In the genomic region with DNA sequence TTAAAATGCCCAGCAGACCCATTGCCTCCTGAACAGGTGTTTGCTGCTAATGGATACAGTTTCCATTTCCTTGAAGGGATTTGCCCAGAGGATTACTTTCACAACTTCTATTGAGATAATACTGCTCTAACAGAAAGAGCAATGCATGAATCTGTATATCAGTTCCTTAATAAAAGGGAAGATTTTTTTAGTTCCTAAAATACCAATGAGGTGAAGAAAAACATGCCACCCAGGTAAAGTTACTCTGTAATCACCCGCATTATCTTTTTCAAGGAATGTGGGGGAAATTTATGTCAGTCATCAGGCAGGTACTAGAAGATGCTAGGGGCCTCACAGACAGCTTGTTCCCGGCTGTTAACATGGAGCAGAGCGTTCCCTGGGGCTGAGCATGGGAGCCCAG, we compare ENCODE assay signal across 18 cellular contexts. TPM values are rescaled to one million over a fixed set of nuclear protein-coding genes. Genes with fewer than 3 reads are reported as not detected.
"Had no signal": no experiment of that assay in that cellular context is flagged by ENCODE, and none has a peak within 500 bp of the region (broad histone marks: within the 10 kb centered on the region; RNA-seq: fewer than 3 reads in every experiment).

No MANE protein-coding gene starts in this region.

- H3K9me3 Mint-ChIP-seq: activated T-cell treated with anti-CD3 and anti-CD28 coated beads, Interleukin-2, amount 50 U/mL, for 24 hours; dendritic cell treated with granulocyte-macrophage colony-stimulating factor and Interleukin-4, amounts not matched to agents 40 ng/mL and 50 ng/mL, for 4 days; stimulated activated memory B cell treated with anti-CD40 and anti-IgM and Interleukin-4, amounts not matched to agents 10 μg/mL and 1 μg/mL and 100 μg/mL, for 72 hours had no signal

- ATAC-seq: activated CD8-positive, alpha-beta memory T cell treated with anti-CD3 and anti-CD28 coated beads, Interleukin-2, amount 10 ng/mL, durations not matched to agents 7 days and 5 days; effector memory CD8-positive, alpha-beta T cell; stimulated activated memory B cell treated with anti-CD40 and anti-IgM and Interleukin-4, amounts not matched to agents 10 μg/mL and 1 μg/mL and 100 μg/mL, for 72 hours had no signal

- H3K27me3 ChIP-seq: brain microvascular endothelial cell, transverse colon had no signal

- H3K36me3 Mint-ChIP-seq: activated CD8-positive, alpha-beta memory T cell treated with anti-CD3 and anti-CD28 coated beads, Interleukin-2, amount 10 ng/mL, durations not matched to agents 7 days and 5 days; stimulated activated memory B cell treated with anti-CD40 and anti-IgM and Interleukin-4, amounts not matched to agents 10 μg/mL and 1 μg/mL and 100 μg/mL, for 72 hours had no signal

- H3K4me3 ChIP-seq: lower lobe of right lung, mucosa of descending colon, transverse colon had no signal

- H3K27ac Mint-ChIP-seq: activated CD8-positive, alpha-beta memory T cell treated with anti-CD3 and anti-CD28 coated beads, Interleukin-2, amount 10 ng/mL, durations not matched to agents 7 days and 5 days; activated naive CD4-positive, alpha-beta T cell treated with anti-CD3 and anti-CD28 coated beads, Interleukin-2, amount 50 U/mL, for 72 hours; activated T-cell treated with anti-CD3 and anti-CD28 coated beads, Interleukin-2, amount 50 U/mL, for 24 hours; dendritic cell treated with granulocyte-macrophage colony-stimulating factor and Interleukin-4, amounts not matched to agents 40 ng/mL and 50 ng/mL, for 4 days; effector memory CD8-positive, alpha-beta T cell; stimulated activated memory B cell treated with anti-CD40 and anti-IgM and Interleukin-4, amounts not matched to agents 10 μg/mL and 1 μg/mL and 100 μg/mL, for 72 hours had no signal

- DNase-seq: activated CD4-positive, alpha-beta T cell treated with anti-CD3 and anti-CD28 coated beads, Interleukin-2, amount 50 U/mL, for 4 hours; activated CD4-positive, CD25-positive, alpha-beta regulatory T cell treated with anti-CD3 and anti-CD28 coated beads, Interleukin-2, amount 50 U/mL, for 72 hours; activated CD8-positive, alpha-beta memory T cell treated with anti-CD3 and anti-CD28 coated beads, Interleukin-2, amount 10 ng/mL, durations not matched to agents 7 days and 5 days; activated effector memory CD4-positive, alpha-beta T cell treated with Interleukin-2 at 50 U/mL for 16 hours; activated T-cell treated with anti-CD3 and anti-CD28 coated beads, Interleukin-2, amount 50 U/mL, for 24 hours; effector memory CD8-positive, alpha-beta T cell; hippocampal formation; lower lobe of right lung; mucosa of descending colon; stimulated activated CD4-positive, alpha-beta T cell treated with anti-CD3 and anti-CD28 coated beads, Interleukin-1b, Interleukin-23, amount 100 ng/mL, for 48 hours; SW 1271; T-helper 9 cell; transverse colon had no signal

- H3K4me1 Mint-ChIP-seq: stimulated activated memory B cell treated with anti-CD40 and anti-IgM and Interleukin-4, amounts not matched to agents 10 μg/mL and 1 μg/mL and 100 μg/mL, for 72 hours had no signal

- H3K4me3 Mint-ChIP-seq: activated CD8-positive, alpha-beta memory T cell treated with anti-CD3 and anti-CD28 coated beads, Interleukin-2, amount 10 ng/mL, durations not matched to agents 7 days and 5 days; activated T-cell treated with anti-CD3 and anti-CD28 coated beads, Interleukin-2, amount 50 U/mL, for 24 hours; dendritic cell treated with granulocyte-macrophage colony-stimulating factor and Interleukin-4, amounts not matched to agents 40 ng/mL and 50 ng/mL, for 4 days; effector memory CD8-positive, alpha-beta T cell; stimulated activated memory B cell treated with anti-CD40 and anti-IgM and Interleukin-4, amounts not matched to agents 10 μg/mL and 1 μg/mL and 100 μg/mL, for 72 hours had no signal

- H3K9me3 ChIP-seq: lower lobe of right lung, mucosa of descending colon, transverse colon had no signal

- H3K36me3 ChIP-seq: brain microvascular endothelial cell, transverse colon had no signal

- H3K27ac ChIP-seq: brain microvascular endothelial cell, transverse colon had no signal

- H3K27me3 Mint-ChIP-seq: activated CD8-positive, alpha-beta memory T cell treated with anti-CD3 and anti-CD28 coated beads, Interleukin-2, amount 10 ng/mL, durations not matched to agents 7 days and 5 days had no signal

RNA-seq across cellular contexts. Expression of gene KCNJ15, which starts 41.1 kb away (rescaled TPM):
- total RNA-seq: activated CD8-positive, alpha-beta memory T cell treated with anti-CD3 and anti-CD28 coated beads, Interleukin-2, amount 10 ng/mL, durations not matched to agents 7 days and 5 days had no signal
- polyA plus RNA-seq: neural cell had no signal
